In the genomic region with DNA sequence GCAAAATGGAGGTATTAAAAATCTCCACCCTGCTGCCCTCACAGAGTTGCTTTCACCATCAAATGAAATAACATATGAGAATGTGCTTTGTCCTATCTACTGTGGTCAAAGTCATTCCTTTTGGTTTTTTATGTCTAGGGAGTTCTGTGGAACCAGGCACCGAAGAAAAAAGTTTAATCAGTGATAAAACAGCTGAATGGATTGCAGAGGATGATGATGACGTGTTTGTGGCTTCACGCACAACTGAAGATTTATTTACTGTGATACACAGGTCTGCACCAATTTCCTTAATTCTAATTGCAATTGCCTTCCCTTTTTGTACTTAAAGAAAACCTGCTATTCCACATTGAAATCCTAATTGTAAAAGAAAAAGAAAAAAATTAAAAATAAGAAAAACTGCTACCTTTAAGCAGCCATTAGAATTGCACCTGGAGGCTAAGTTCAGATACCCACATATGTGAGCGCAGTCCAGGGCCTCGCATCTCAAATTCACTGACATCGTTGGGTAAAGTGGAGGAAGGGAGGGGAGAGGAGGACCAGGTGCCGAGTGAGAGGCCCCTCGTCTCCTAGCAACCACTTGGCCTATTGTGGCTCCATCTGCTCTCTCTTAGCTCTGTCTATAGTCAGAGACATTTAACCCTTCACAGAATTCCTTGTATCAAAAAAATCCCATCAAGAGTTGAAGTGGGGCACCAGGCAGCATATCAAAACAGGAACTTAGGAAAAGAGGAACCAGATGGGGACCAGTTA, we compare ENCODE assay signal across 14 cellular contexts. TPM values are rescaled to one million over a fixed set of nuclear protein-coding genes. Genes with fewer than 3 reads are reported as not detected.
DNase-seq lines count a peak whose midpoint lies in the region; ATAC-seq, FAIRE-seq and TF ChIP-seq lines count a peak whose summit lies in the region.
"Had no signal": no experiment of that assay in that cellular context is flagged by ENCODE, and none has a peak within 500 bp of the region (broad histone marks: within the 10 kb centered on the region; RNA-seq: fewer than 3 reads in every experiment).

No MANE protein-coding gene starts in this region.

- TF ChIP-seq CTCF in neural crest cell (conservative IDR thresholded peaks at IDR 0.05) = no peak

- peaks cover 21% of the 10 kb centered on the region for H3K36me3 Mint-ChIP-seq in neural crest cell (ENCODE audit: low read depth)

- no peaks in the 10 kb centered on the region for H3K27me3 ChIP-seq in SJCRH30
- H3K27me3 ChIP-seq: right atrium auricular region had no signal

- H3K27ac ChIP-seq in SJCRH30 = no peak overlapping the region
- H3K27ac ChIP-seq: breast epithelium, left ventricle myocardium inferior, right atrium auricular region had no signal

- no peak for FAIRE-seq in urothelium cell line (lab: Jason Lieb, UNC)

- ATAC-seq in HG02798 (IDR thresholded peaks at IDR 0.05; ENCODE audit: poor library complexity, unreplicated experiment) = peak; percentile 44
- no peak for ATAC-seq in GM18870 (IDR thresholded peaks at IDR 0.05; ENCODE audit: unreplicated experiment)

- peak; percentile 86 to 94 for DNase-seq in NCI-H2081 (lab: John Stamatoyannopoulos, UW)
- peak; percentile 39 to 62 for DNase-seq in SJCRH30
- peak; percentile 23 for DNase-seq in neural crest cell (ENCODE audit: low read depth, low spot score)
- no peak for DNase-seq in NCI-H1048 (lab: John Stamatoyannopoulos, UW)
- no peak for DNase-seq in AG20443 (ENCODE audit: low spot score)
- no peak for DNase-seq in urothelium cell line (ENCODE audit: low spot score)
- DNase-seq: EL, H9, left ventricle myocardium inferior had no signal

- H3K4me1 Mint-ChIP-seq in neural crest cell = peaks cover 37% of the 10 kb centered on the region
- H3K4me1 Mint-ChIP-seq: H9 had no signal

- peak overlapping the region; percentile 27 for H3K4me3 Mint-ChIP-seq in neural crest cell
- H3K4me3 Mint-ChIP-seq: H9 had no signal

- H3K27me3 Mint-ChIP-seq in neural crest cell (ENCODE audit: low read depth) = no peaks in the 10 kb centered on the region

- H3K36me3 ChIP-seq in SJCRH30 = no peaks in the 10 kb centered on the region
- H3K36me3 ChIP-seq: breast epithelium, left ventricle myocardium inferior had no signal

- peak overlapping the region; percentile 98 for H3K27ac Mint-ChIP-seq in neural crest cell (ENCODE audit: unreplicated experiment)
- H3K27ac Mint-ChIP-seq: H9 had no signal

- peaks cover 7% of the 10 kb centered on the region; the same call in 1 of the 2 replicates for H3K4me1 ChIP-seq in SJCRH30
- H3K4me1 ChIP-seq: breast epithelium, left ventricle myocardium inferior, right atrium auricular region had no signal

- no peak overlapping the region for H3K4me3 ChIP-seq in SJCRH30
- H3K4me3 ChIP-seq: breast epithelium, left ventricle myocardium inferior, right atrium auricular region had no signal

- peaks cover 3% of the 10 kb centered on the region for H3K9me3 Mint-ChIP-seq in neural crest cell
- H3K9me3 Mint-ChIP-seq: T-helper 2 cell treated with Interferon-gamma antibody and Interleukin-4, amounts not matched to agents 5 μg/mL and 100 μg/mL, for 36 hours had no signal

- H3K9me3 ChIP-seq in SJCRH30 (replicated peaks) = no peaks in the 10 kb centered on the region
- H3K9me3 ChIP-seq: breast epithelium, left ventricle myocardium inferior, right atrium auricular region had no signal

RNA-seq across cellular contexts. Expression of gene RTL5, which starts 10.6 kb away (rescaled TPM):
- 0.18 and 0.20 TPM in 2 replicates for total RNA-seq in SJCRH30 (2014; rRNA removed; shearing (Covaris generic))
- total RNA-seq in neural crest cell = 21.7 and 23.0 TPM in 2 replicates

RNA-seq across cellular contexts. Expression of gene PIN4, which starts 39.3 kb away (rescaled TPM):
- 35.9 and 60.9 TPM in 2 replicates for total RNA-seq in SJCRH30 (2014; rRNA removed; shearing (Covaris generic))
- 14.0 and 16.7 TPM in 2 replicates for total RNA-seq in neural crest cell

Comparison
In these comparisons a context has a peak if more than half of its experiments do, and no peak if none do; other contexts are left out.
1. DNase-seq: peak in NCI-H2081 (2 of 2), SJCRH30 (2 of 2) and neural crest cell (single experiment); none in NCI-H1048 (single experiment), AG20443 (single experiment) and urothelium cell line (single experiment).
2. RNA of gene RTL5, which starts 10.6 kb away (total RNA-seq): 21.7 to 23.0 TPM in neural crest cell; 0.18 to 0.20 TPM in SJCRH30; every median in the first group is over 10 times any median in the second.